In genomic region chr18:56627991-56628390, GRCh38 we compare ENCODE assay signal across 21 cellular contexts.
DNase-seq lines count a peak whose midpoint lies in the region; ATAC-seq and TF ChIP-seq lines count a peak whose summit lies in the region.
"Had no signal": no experiment of that assay in that cellular context is flagged by ENCODE, and none has a peak within 500 bp of the region (broad histone marks: within the 10 kb centered on the region; RNA-seq: fewer than 3 reads in every experiment).

No MANE protein-coding gene starts in this region.

- no peak overlapping the region for H3K4me3 ChIP-seq in SK-N-MC
- no peak overlapping the region for H3K4me3 ChIP-seq in fibroblast of mammary gland (ENCODE audit: control insufficient read depth, low read depth, low read length)
- H3K4me3 ChIP-seq: BLaER1, MG63 had no signal

- peaks cover 47% of the 10 kb centered on the region for H3K36me3 ChIP-seq in SK-N-MC (ENCODE audit: insufficient read depth, low read length)

- H3K9ac ChIP-seq in SK-N-MC (ENCODE audit: insufficient read length) = no peak overlapping the region
- H3K9ac ChIP-seq: BLaER1 had no signal

- no peak for TF ChIP-seq CTCF in fibroblast of mammary gland (conservative IDR thresholded peaks at IDR 0.05; ENCODE audit: control insufficient read depth, insufficient read depth, low read depth, low read length)

- no peaks in the 10 kb centered on the region for H3K9me3 ChIP-seq in SK-N-MC (ENCODE audit: low read depth, low read length)
- H3K9me3 ChIP-seq: BLaER1, MG63 had no signal

- no peak for ATAC-seq in GM19035 (IDR thresholded peaks at IDR 0.05; ENCODE audit: unreplicated experiment)
- ATAC-seq: T-helper 17 cell had no signal

- peak overlapping the region; percentile 48; the same call in 1 of the 2 replicates for H3K27ac ChIP-seq in SK-N-MC
- H3K27ac ChIP-seq: BLaER1 had no signal

- peak; percentile 12 for DNase-seq in ELR (ENCODE audit: low read depth)
- no peak for DNase-seq in SK-N-MC (ENCODE audit: low read depth, low spot score)
- peak; percentile 15 for DNase-seq in fibroblast of mammary gland (ENCODE audit: low read depth)
- DNase-seq in DMS79 treated with DMSO at 0.1 percent for 48 hours (lab: John Stamatoyannopoulos, UW) = no peak
- no peak for DNase-seq in NCI-H2196 (lab: John Stamatoyannopoulos, UW; ENCODE audit: unreplicated experiment)
- no peak for DNase-seq in GM19240 (ENCODE audit: insufficient read length, low spot score)
- DNase-seq: ACHN; CD4-positive, alpha-beta T cell; COR-L47; DMS79; Karpas-422; MG63; NCI-H1048; NCI-H1436 treated with DMSO at 0.1 percent for 48 hours; NCI-H2029 treated with DMSO at 0.1 percent for 48 hours; NCI-H345; NCI-H526; SW 1271; T-helper 17 cell had no signal

Comparison
In these comparisons a context has a peak if more than half of its experiments do, and no peak if none do; other contexts are left out.
1. DNase-seq: peak in ELR (single experiment) and fibroblast of mammary gland (single experiment); none in SK-N-MC (single experiment), DMS79 treated with DMSO at 0.1 percent for 48 hours (single experiment), NCI-H2196 (single experiment) and GM19240 (single experiment).